Comparison of ENCODE assay signal across 7 cellular contexts in the genomic region with DNA sequence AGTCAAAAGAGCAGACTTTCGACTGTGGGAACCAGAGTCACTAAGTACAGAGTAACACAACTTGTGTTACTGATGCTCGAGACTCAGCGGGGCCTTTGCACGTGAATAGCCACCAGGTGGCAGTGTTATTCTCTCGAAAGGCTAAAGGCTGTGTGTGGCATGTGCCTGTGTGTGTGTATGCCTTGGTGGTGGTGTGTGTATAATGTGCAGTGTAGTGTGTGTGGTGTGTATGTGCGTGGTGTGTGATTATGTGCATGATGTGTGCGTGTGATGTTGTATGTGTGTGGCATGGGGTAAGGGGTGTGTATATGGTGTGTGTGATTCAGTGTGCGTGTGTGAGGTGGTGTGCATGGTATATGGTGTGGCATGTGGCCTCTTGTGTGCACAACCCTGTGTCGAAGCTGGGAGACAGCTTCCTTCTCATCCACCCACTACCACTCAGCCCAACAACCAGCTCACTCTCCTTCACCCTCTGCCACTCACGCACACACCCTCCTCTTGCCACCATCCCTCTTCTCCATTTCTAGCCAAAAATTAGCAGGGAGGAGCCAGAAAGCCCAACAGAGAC.
A peak's percentile ranks its signal among the peaks of the same experiment; 100 is the strongest.
DNase-seq lines count a peak whose midpoint lies in the region; ATAC-seq, FAIRE-seq and TF ChIP-seq lines count a peak whose summit lies in the region.

No MANE protein-coding gene starts in this region.

- H3K4me3 ChIP-seq in colonic mucosa (no peak overlapping the region), HepG2 (replicated peaks in 1 of 3; ENCODE audit: insufficient read depth in 1 of 3, low read depth in 2 of 3, low read length in 3 of 3) (no peak overlapping the region)

- POLR2A ChIA-PET in HepG2 (lab: Yijun Ruan, JAX), result no interaction called here

- intact Hi-C loops in colonic mucosa (cut with DNase I) (loop anchor here (2.0 kb wide), 1 partner anchor 275 kb away; no protein-coding TSS in a partner anchor), HepG2 (cut with micrococcal nuclease; ENCODE audit: unreplicated experiment) (loop anchor here (1.0 kb wide), 2 partner anchors 276 to 289 kb away; no protein-coding TSS in a partner anchor)

- H3K9me3 ChIP-seq in colonic mucosa, result no peaks in the 10 kb centered on the region
- H3K9me3 ChIP-seq in HepG2 (ENCODE audit: low read length), result no peaks in the 10 kb centered on the region

- H3K4me1 ChIP-seq in colonic mucosa (no peaks in the 10 kb centered on the region), HepG2 (ENCODE audit: insufficient read depth, low read length) (0 out of 2 replicates have a peak, but pooled peaks cover 5% of the 10 kb centered on the region)

- CTCF ChIA-PET in HepG2 (lab: Yijun Ruan, JAX; ENCODE audit: low intra/inter-chr PET ratio, low total read pairs), result interaction anchor here (1.9 to 2.6 kb wide), 3 partner anchors 275 to 289 kb away, joined by 14 to 28 read pairs (median 23); no protein-coding TSS in a partner anchor

- peak; percentile 92 for FAIRE-seq in GM18507 (lab: Jason Lieb, UNC)
- FAIRE-seq in HepG2 (lab: Jason Lieb, UNC), result peak; percentile 97

- H3K9ac ChIP-seq in colonic mucosa (ENCODE audit: low read depth in 2 of 2, low read length in 2 of 2) (no peak overlapping the region), HepG2 (ENCODE audit: insufficient read depth, low read depth, low read length) (no peak overlapping the region)

- no peak overlapping the region for H2AFZ ChIP-seq in HepG2 (ENCODE audit: low read length)

- H3K79me2 ChIP-seq in HepG2 (ENCODE audit: insufficient read depth, low read length), result no peaks in the 10 kb centered on the region

- peak; percentile 92 for TF ChIP-seq CTCF in colonic mucosa (IDR thresholded peaks at IDR 0.05)
- peak; percentile 97 for TF ChIP-seq CTCF in HepG2 (CRISPR knock-in tag; IDR thresholded peaks at IDR 0.05)

- no peak for TF ChIP-seq EP300 in HepG2 (IDR thresholded peaks at IDR 0.05; ENCODE audit: low read depth in 2 of 2, low read length in 2 of 2)
- TF ChIP-seq EP300 in HepG2 (CRISPR knock-in tag; IDR thresholded peaks at IDR 0.05; ENCODE audit: borderline replicate concordance), result no peak

- WGBS in HepG2 (ENCODE audit: low lambda C conversion rate), result 17% methylated on average over 10 of the region's 10 CpGs

- H3K4me2 ChIP-seq in HepG2 (ENCODE audit: low read depth, low read length), result no peak overlapping the region

- no peaks in the 10 kb centered on the region for H4K20me1 ChIP-seq in HepG2 (ENCODE audit: insufficient read depth, low read length)

- no peak overlapping the region for H3K27ac ChIP-seq in colonic mucosa
- no peak overlapping the region for H3K27ac ChIP-seq in HepG2 (ENCODE audit: extremely low read length, insufficient read depth, low read length)

- BruUV-seq in HepG2 (replicated peaks; lab: Mats Ljungman, UMichigan), result no TSS peak

- no peaks in the 10 kb centered on the region for H3K27me3 ChIP-seq in colonic mucosa
- H3K27me3 ChIP-seq in HepG2 (ENCODE audit: control insufficient read depth in 1 of 2, insufficient read depth in 2 of 2, low read length in 2 of 2), result peaks cover 0 to 13% of the 10 kb centered on the region in 2 experiments; a peak in 4 of 5 replicates

- in situ Hi-C loops in HepG2 (cut with HindIII; ENCODE audit: extremely low pct_ligation_motif_present, low pct_unique_long_range_greater_than_20kb), result loop anchor here (10.0 kb wide), 1 partner anchor 273 kb away; no protein-coding TSS in a partner anchor

- TF ChIP-seq RAD21 in HepG2 (CRISPR knock-in tag; IDR thresholded peaks at IDR 0.05), result peak; percentile 82

- DNase-seq in GM18507 (ENCODE audit: extremely low spot score, insufficient read length, low read depth), result peak; percentile 30
- peak; percentile 56 to 84 for DNase-seq in NCI-H526 (lab: John Stamatoyannopoulos, UW)
- peak; percentile 53 to 73 for DNase-seq in activated CD4-positive, alpha-beta T cell treated with anti-CD3 and anti-CD28 coated beads for 4 hours
- DNase-seq in colonic mucosa, result peak; percentile 83
- DNase-seq in HepG2 (ENCODE audit: low spot score), result peak; percentile 59
- DNase-seq in stimulated activated CD4-positive, alpha-beta T cell treated with anti-CD3 and anti-CD28 coated beads, TNF-alpha, amount 100 ng/mL, for 24 hours (ENCODE audit: low read depth in 3 of 3), result peak; percentile 36 to 67 (median 55)

- no peak for TF ChIP-seq POLR2A in HepG2 (IDR thresholded peaks at IDR 0.05; ENCODE audit: insufficient read depth in 1 of 2, low read depth in 2 of 2, low read length in 2 of 2)

- ATAC-seq in HG03159 (IDR thresholded peaks at IDR 0.05; ENCODE audit: unreplicated experiment) (peak; percentile 57), HepG2 (peak; percentile 95)

- no peaks in the 10 kb centered on the region for H3K36me3 ChIP-seq in colonic mucosa
- no peaks in the 10 kb centered on the region for H3K36me3 ChIP-seq in HepG2 (replicated peaks in 1 of 2; ENCODE audit: control insufficient read depth in 1 of 2, insufficient read depth in 2 of 2, low read length in 2 of 2)

TF ChIP-seq in HepG2, 621 proteins besides CTCF, POLR2A, EP300 and RAD21 (continues in another document):
- 0 out of 2 replicates have a peak, but pooled peaks have one; percentile 12 for TF ChIP-seq IKZF1 (IDR thresholded peaks at IDR 0.05)
- TF ChIP-seq, protein P1, sequence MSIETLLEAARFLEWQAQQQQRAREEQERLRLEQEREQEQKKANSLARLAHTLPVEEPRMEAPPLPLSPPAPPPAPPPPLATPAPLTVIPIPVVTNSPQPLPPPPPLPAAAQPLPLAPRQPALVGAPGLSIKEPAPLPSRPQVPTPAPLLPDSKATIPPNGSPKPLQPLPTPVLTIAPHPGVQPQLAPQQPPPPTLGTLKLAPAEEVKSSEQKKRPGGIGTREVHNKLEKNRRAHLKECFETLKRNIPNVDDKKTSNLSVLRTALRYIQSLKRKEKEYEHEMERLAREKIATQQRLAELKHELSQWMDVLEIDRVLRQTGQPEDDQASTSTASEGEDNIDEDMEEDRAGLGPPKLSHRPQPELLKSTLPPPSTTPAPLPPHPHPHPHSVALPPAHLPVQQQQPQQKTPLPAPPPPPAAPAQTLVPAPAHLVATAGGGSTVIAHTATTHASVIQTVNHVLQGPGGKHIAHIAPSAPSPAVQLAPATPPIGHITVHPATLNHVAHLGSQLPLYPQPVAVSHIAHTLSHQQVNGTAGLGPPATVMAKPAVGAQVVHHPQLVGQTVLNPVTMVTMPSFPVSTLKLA (IDR thresholded peaks at IDR 0.05), result peak; percentile 43; the same call in 1 of the 2 replicates
- TF ChIP-seq, protein P2, sequence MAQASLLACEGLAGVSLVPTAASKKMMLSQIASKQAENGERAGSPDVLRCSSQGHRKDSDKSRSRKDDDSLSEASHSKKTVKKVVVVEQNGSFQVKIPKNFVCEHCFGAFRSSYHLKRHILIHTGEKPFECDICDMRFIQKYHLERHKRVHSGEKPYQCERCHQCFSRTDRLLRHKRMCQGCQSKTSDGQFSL (CRISPR knock-in tag; IDR thresholded peaks at IDR 0.05), result no peak
- no peak for TF ChIP-seq ELF3 (CRISPR knock-in tag; IDR thresholded peaks at IDR 0.05)
- 0 out of 2 replicates have a peak, but pooled peaks have one; percentile 16 for TF ChIP-seq SP1 (IDR thresholded peaks at IDR 0.05)
- no peak for TF ChIP-seq SP1 (CRISPR knock-in tag; IDR thresholded peaks at IDR 0.05)
- no peak for TF ChIP-seq ZNF431 (CRISPR knock-in tag; IDR thresholded peaks at IDR 0.05; ENCODE audit: borderline replicate concordance, low read depth)
- TF ChIP-seq KDM6A (CRISPR knock-in tag; IDR thresholded peaks at IDR 0.05; ENCODE audit: low read depth), result no peak
- TF ChIP-seq, protein P3, sequence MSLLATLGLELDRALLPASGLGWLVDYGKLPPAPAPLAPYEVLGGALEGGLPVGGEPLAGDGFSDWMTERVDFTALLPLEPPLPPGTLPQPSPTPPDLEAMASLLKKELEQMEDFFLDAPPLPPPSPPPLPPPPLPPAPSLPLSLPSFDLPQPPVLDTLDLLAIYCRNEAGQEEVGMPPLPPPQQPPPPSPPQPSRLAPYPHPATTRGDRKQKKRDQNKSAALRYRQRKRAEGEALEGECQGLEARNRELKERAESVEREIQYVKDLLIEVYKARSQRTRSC (CRISPR knock-in tag; IDR thresholded peaks at IDR 0.05; ENCODE audit: low read depth), result 0 out of 2 replicates have a peak, but pooled peaks have one; percentile 27
- TF ChIP-seq, protein P4, sequence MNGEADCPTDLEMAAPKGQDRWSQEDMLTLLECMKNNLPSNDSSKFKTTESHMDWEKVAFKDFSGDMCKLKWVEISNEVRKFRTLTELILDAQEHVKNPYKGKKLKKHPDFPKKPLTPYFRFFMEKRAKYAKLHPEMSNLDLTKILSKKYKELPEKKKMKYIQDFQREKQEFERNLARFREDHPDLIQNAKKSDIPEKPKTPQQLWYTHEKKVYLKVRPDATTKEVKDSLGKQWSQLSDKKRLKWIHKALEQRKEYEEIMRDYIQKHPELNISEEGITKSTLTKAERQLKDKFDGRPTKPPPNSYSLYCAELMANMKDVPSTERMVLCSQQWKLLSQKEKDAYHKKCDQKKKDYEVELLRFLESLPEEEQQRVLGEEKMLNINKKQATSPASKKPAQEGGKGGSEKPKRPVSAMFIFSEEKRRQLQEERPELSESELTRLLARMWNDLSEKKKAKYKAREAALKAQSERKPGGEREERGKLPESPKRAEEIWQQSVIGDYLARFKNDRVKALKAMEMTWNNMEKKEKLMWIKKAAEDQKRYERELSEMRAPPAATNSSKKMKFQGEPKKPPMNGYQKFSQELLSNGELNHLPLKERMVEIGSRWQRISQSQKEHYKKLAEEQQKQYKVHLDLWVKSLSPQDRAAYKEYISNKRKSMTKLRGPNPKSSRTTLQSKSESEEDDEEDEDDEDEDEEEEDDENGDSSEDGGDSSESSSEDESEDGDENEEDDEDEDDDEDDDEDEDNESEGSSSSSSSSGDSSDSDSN (CRISPR knock-in tag; IDR thresholded peaks at IDR 0.05), result 0 out of 2 replicates have a peak, but pooled peaks have one; percentile 23
- TF ChIP-seq ZNF367 (CRISPR knock-in tag; IDR thresholded peaks at IDR 0.05; ENCODE audit: borderline replicate concordance), result no peak
- TF ChIP-seq SOX6 (IDR thresholded peaks at IDR 0.05), result 0 out of 2 replicates have a peak, but pooled peaks have one; percentile 63
- TF ChIP-seq SOX6 (CRISPR knock-in tag; IDR thresholded peaks at IDR 0.05), result no peak
- 0 out of 2 replicates have a peak, but pooled peaks have one; percentile 15 for TF ChIP-seq SPEN (CRISPR knock-in tag; IDR thresholded peaks at IDR 0.05; ENCODE audit: low read depth)
- TF ChIP-seq KDM2A (CRISPR knock-in tag; IDR thresholded peaks at IDR 0.05; ENCODE audit: borderline replicate concordance, low read depth), result peak; percentile 36; the same call in 1 of the 2 replicates
- peak; percentile 44; the same call in 1 of the 2 replicates for TF ChIP-seq BHLHE40 (IDR thresholded peaks at IDR 0.05; ENCODE audit: low read length)
- peak; percentile 48; the same call in 1 of the 2 replicates for TF ChIP-seq ZBTB38 (CRISPR knock-in tag; IDR thresholded peaks at IDR 0.05)

Comparison
In these comparisons a context has a peak if more than half of its experiments do, and no peak if none do; other contexts are left out.
1. DNase-seq: peak in every context shown above with its lines; median percentile 83 in colonic mucosa; 70 in NCI-H526; 63 in activated CD4-positive, alpha-beta T cell treated with anti-CD3 and anti-CD28 coated beads for 4 hours; 59 in HepG2; 55 in stimulated activated CD4-positive, alpha-beta T cell treated with anti-CD3 and anti-CD28 coated beads, TNF-alpha, amount 100 ng/mL, for 24 hours; 30 in GM18507.